In the genomic region with DNA sequence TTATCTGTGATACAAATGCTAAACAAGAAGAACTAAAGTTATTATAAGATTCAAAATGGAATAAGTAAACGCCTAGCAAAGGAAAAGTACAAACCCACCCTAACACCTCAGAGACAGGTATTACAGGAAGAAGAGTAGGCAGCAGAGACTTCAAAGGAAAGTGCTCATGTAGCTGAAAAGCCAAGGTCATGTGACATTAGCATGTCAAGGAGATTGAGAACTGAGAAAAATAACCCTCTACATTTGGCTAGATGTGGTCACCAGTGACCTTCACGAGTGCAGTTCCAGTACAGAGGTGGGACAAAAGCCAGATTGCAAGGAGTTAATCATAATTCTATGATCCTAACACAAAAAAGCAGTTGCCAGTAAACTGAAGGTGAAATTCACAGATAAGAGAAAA, we compare ENCODE assay signal across 8 cellular contexts.
DNase-seq lines count a peak whose midpoint lies in the region; ATAC-seq and TF ChIP-seq lines count a peak whose summit lies in the region.

No MANE protein-coding gene starts in this region.

- no peak overlapping the region for H3K9ac ChIP-seq in mesenchymal stem cell (ENCODE audit: low read length)

- no peak overlapping the region for H3K4ac ChIP-seq in mesenchymal stem cell (ENCODE audit: low read depth in 1 of 2, low read length in 2 of 2)

- no CpG with 5 or more reads among the region's 2 CpGs for WGBS in mesenchymal stem cell

- H3K4me3 ChIP-seq in mesenchymal stem cell (ENCODE audit: insufficient read depth in 1 of 2, low read depth in 1 of 2, low read length in 2 of 2): no peak overlapping the region

- no peak overlapping the region for H3K14ac ChIP-seq in mesenchymal stem cell (ENCODE audit: low read length in 2 of 2)

- H3K9me3 ChIP-seq in mesenchymal stem cell (ENCODE audit: control insufficient read depth, low read length): no peaks in the 10 kb centered on the region

- H2BK5ac ChIP-seq in mesenchymal stem cell (ENCODE audit: low read depth, low read length, poor library complexity, severe bottlenecking): no peak overlapping the region

- no peak overlapping the region for H2BK120ac ChIP-seq in mesenchymal stem cell (ENCODE audit: low read depth, low read length)

- H3K79me1 ChIP-seq in mesenchymal stem cell (replicated peaks; ENCODE audit: low read length, poor library complexity, severe bottlenecking): peaks cover 14% of the 10 kb centered on the region

- ATAC-seq in GM18870 (IDR thresholded peaks at IDR 0.05; ENCODE audit: unreplicated experiment) (peak; percentile 94), GM21576 (IDR thresholded peaks at IDR 0.05; ENCODE audit: unreplicated experiment) (peak; percentile 94), HG03378 (IDR thresholded peaks at IDR 0.05; ENCODE audit: unreplicated experiment) (peak; percentile 96)

- DNase-seq in erythroblast (lab: John Stamatoyannopoulos, UW): peak; percentile 15 to 71
- no peak for DNase-seq in mesenchymal stem cell
- no peak for DNase-seq in iPS-NIHi7 (ENCODE audit: extremely low spot score)
- no peak for DNase-seq in stimulated activated CD4-positive, alpha-beta T cell treated with anti-CD3 and anti-CD28 coated beads, Interleukin-1b, Interleukin-23, amount 100 ng/mL, for 48 hours
- DNase-seq in ecto neural progenitor cell (ENCODE audit: low spot score): no peak

- H3K36me3 ChIP-seq in mesenchymal stem cell (ENCODE audit: control insufficient read depth in 1 of 2, insufficient read depth in 2 of 2, low read depth in 1 of 2, low read length in 2 of 2): no peaks in the 10 kb centered on the region

- H4K8ac ChIP-seq in mesenchymal stem cell (ENCODE audit: low read length): no peak overlapping the region

- no peak overlapping the region for H3K23ac ChIP-seq in mesenchymal stem cell (ENCODE audit: low read length in 2 of 2)

- no peak overlapping the region for H2AK5ac ChIP-seq in mesenchymal stem cell (ENCODE audit: low read length, severe bottlenecking)

- no peak overlapping the region for H2BK15ac ChIP-seq in mesenchymal stem cell (ENCODE audit: low read depth, poor library complexity, severe bottlenecking)

- no peak overlapping the region for H2AFZ ChIP-seq in mesenchymal stem cell (ENCODE audit: low read depth, low read length)

- no peak overlapping the region for H2BK12ac ChIP-seq in mesenchymal stem cell (ENCODE audit: low read length in 2 of 2)

- no peak overlapping the region for H3K27ac ChIP-seq in mesenchymal stem cell (ENCODE audit: low read length, poor library complexity, severe bottlenecking)

- H4K91ac ChIP-seq in mesenchymal stem cell (ENCODE audit: low read length): no peak overlapping the region

- no peak for TF ChIP-seq POLR2A in erythroblast (IDR thresholded peaks at IDR 0.05; ENCODE audit: low read length)

- no peaks in the 10 kb centered on the region for H3K27me3 ChIP-seq in mesenchymal stem cell (ENCODE audit: control insufficient read depth in 1 of 2, insufficient read depth in 1 of 2, low read length in 2 of 2)

- H3K18ac ChIP-seq in mesenchymal stem cell (ENCODE audit: low read depth in 1 of 2, low read length in 2 of 2): no peak overlapping the region

- no peaks in the 10 kb centered on the region for H3K4me1 ChIP-seq in mesenchymal stem cell (ENCODE audit: control insufficient read depth, insufficient read depth, low read depth, low read length)

- no peak overlapping the region for H3K4me2 ChIP-seq in mesenchymal stem cell (ENCODE audit: low read length, poor library complexity, severe bottlenecking)

Comparison
In these comparisons a context has a peak if more than half of its experiments do, and no peak if none do; other contexts are left out.
1. DNase-seq: peak in erythroblast (2 of 2); none in mesenchymal stem cell (single experiment), iPS-NIHi7 (single experiment), stimulated activated CD4-positive, alpha-beta T cell treated with anti-CD3 and anti-CD28 coated beads, Interleukin-1b, Interleukin-23, amount 100 ng/mL, for 48 hours (single experiment) and ecto neural progenitor cell (single experiment).
2. Peak in every context shown above with its lines, with median percentiles within 50 percentile points of each other: ATAC-seq.